ENCODE assay signal across 24 cellular contexts in genomic region chr3:71546781-71547180, GRCh38. TPM values are rescaled to one million over a fixed set of nuclear protein-coding genes. Genes with fewer than 3 reads are reported as not detected.
DNase-seq lines count a peak whose midpoint lies in the region; ATAC-seq and TF ChIP-seq lines count a peak whose summit lies in the region.
"Had no signal": no experiment of that assay in that cellular context is flagged by ENCODE, and none has a peak within 500 bp of the region (broad histone marks: within the 10 kb centered on the region; RNA-seq: fewer than 3 reads in every experiment).

No MANE protein-coding gene starts in this region.

- H3K4me3 ChIP-seq in left ventricle myocardium inferior (no peak overlapping the region), right cardiac atrium (ENCODE audit: low read length) (no peak overlapping the region), right lobe of liver (no peak overlapping the region)
- H3K4me3 ChIP-seq in naive thymus-derived CD4-positive, alpha-beta T cell (ENCODE audit: low read length), result no peak overlapping the region
- H3K4me3 ChIP-seq: A549, ascending aorta, Peyer's patch, vagina had no signal

- no peak overlapping the region for H3K4me3 Mint-ChIP-seq in naive thymus-derived CD4-positive, alpha-beta T cell
- no peak overlapping the region for H3K4me3 Mint-ChIP-seq in activated T-helper 17 cell treated with anti-CD3 and anti-CD28 coated beads, Interleukin-2, amount 50 U/mL, for 72 hours
- H3K4me3 Mint-ChIP-seq: activated naive CD4-positive, alpha-beta T cell treated with anti-CD3 and anti-CD28 coated beads, Interleukin-2, amount 50 U/mL, for 24 hours; effector memory CD8-positive, alpha-beta T cell; HFFc6; IgD-negative memory B cell had no signal

- CTCF ChIA-PET in naive thymus-derived CD4-positive, alpha-beta T cell (lab: Charles Lee), result interaction anchor here (0.6 kb wide), 1 partner anchor 11 kb away, joined by 4 read pairs; no protein-coding TSS in a partner anchor

- peaks cover 0 to 7% (median 0%) of the 10 kb centered on the region in 5 donors for H3K27me3 Mint-ChIP-seq in naive thymus-derived CD4-positive, alpha-beta T cell
- no peaks in the 10 kb centered on the region for H3K27me3 Mint-ChIP-seq in activated T-helper 17 cell treated with anti-CD3 and anti-CD28 coated beads, Interleukin-2, amount 50 U/mL, for 72 hours
- H3K27me3 Mint-ChIP-seq: activated naive CD4-positive, alpha-beta T cell treated with anti-CD3 and anti-CD28 coated beads, Interleukin-2, amount 50 U/mL, for 24 hours; effector memory CD8-positive, alpha-beta T cell had no signal

- H3K27me3 ChIP-seq in left ventricle myocardium inferior (ENCODE audit: low read depth) (no peaks in the 10 kb centered on the region), right cardiac atrium (ENCODE audit: control insufficient read depth, insufficient read depth) (no peaks in the 10 kb centered on the region), right lobe of liver (no peaks in the 10 kb centered on the region)
- no peaks in the 10 kb centered on the region for H3K27me3 ChIP-seq in naive thymus-derived CD4-positive, alpha-beta T cell (ENCODE audit: control insufficient read depth in 2 of 2, insufficient read depth in 2 of 2, low read length in 2 of 2)
- H3K27me3 ChIP-seq: ascending aorta, Peyer's patch, vagina had no signal

- H3K9me3 Mint-ChIP-seq in naive thymus-derived CD4-positive, alpha-beta T cell, result no peaks in the 10 kb centered on the region
- H3K9me3 Mint-ChIP-seq in activated T-helper 17 cell treated with anti-CD3 and anti-CD28 coated beads, Interleukin-2, amount 50 U/mL, for 72 hours, result no peaks in the 10 kb centered on the region
- H3K9me3 Mint-ChIP-seq: activated naive CD4-positive, alpha-beta T cell treated with anti-CD3 and anti-CD28 coated beads, Interleukin-2, amount 50 U/mL, for 24 hours; effector memory CD8-positive, alpha-beta T cell; HFFc6 had no signal

- ATAC-seq in right cardiac atrium (no peak), right lobe of liver (peak in 1 of 4 donors; percentile 6)
- no peak for ATAC-seq in naive thymus-derived CD4-positive, alpha-beta T cell
- no peak for ATAC-seq in activated T-helper 17 cell treated with anti-CD3 and anti-CD28 coated beads, Interleukin-2, amount 50 U/mL, for 72 hours (replicated peaks)
- ATAC-seq: A549; activated CD4-positive, CD25-positive, alpha-beta regulatory T cell treated with anti-CD3 and anti-CD28 coated beads, Interleukin-2, amount 50 U/mL, for 24 hours; effector memory CD8-positive, alpha-beta T cell; left colon had no signal

- POLR2A ChIA-PET in naive thymus-derived CD4-positive, alpha-beta T cell (lab: Charles Lee), result no interaction called here

- peaks cover 18% of the 10 kb centered on the region for H3K4me1 ChIP-seq in left ventricle myocardium inferior
- H3K4me1 ChIP-seq in right cardiac atrium (ENCODE audit: control insufficient read depth, insufficient read depth, low read length), result peaks cover 7% of the 10 kb centered on the region
- peaks cover 0 to 44% (median 16%) of the 10 kb centered on the region in 4 donors for H3K4me1 ChIP-seq in right lobe of liver
- no peaks in the 10 kb centered on the region for H3K4me1 ChIP-seq in naive thymus-derived CD4-positive, alpha-beta T cell (ENCODE audit: control insufficient read depth in 2 of 2, insufficient read depth in 2 of 2, low read length in 2 of 2)

- peaks cover 0 to 7% (median 3%) of the 10 kb centered on the region in 5 donors for H3K36me3 Mint-ChIP-seq in naive thymus-derived CD4-positive, alpha-beta T cell
- no peaks in the 10 kb centered on the region for H3K36me3 Mint-ChIP-seq in activated T-helper 17 cell treated with anti-CD3 and anti-CD28 coated beads, Interleukin-2, amount 50 U/mL, for 72 hours (ENCODE audit: low read depth)

- WGBS in right cardiac atrium, result 80% methylated on average over 3 of the region's 3 CpGs
- WGBS in right lobe of liver (ENCODE audit: insufficient coverage, low coverage, low lambda C conversion rate, missing lambda C conversion rate), result 55% methylated on average over 3 of the region's 3 CpGs

- H3K9me3 ChIP-seq in left ventricle myocardium inferior (replicated peaks) (no peaks in the 10 kb centered on the region), right cardiac atrium (ENCODE audit: control insufficient read depth, low read length) (no peaks in the 10 kb centered on the region), right lobe of liver (no peaks in the 10 kb centered on the region)
- H3K9me3 ChIP-seq in naive thymus-derived CD4-positive, alpha-beta T cell (ENCODE audit: control insufficient read depth in 2 of 3, low read length in 3 of 3), result no peaks in the 10 kb centered on the region
- H3K9me3 ChIP-seq: A549, ascending aorta, Peyer's patch, vagina had no signal

- H3K4me1 Mint-ChIP-seq in naive thymus-derived CD4-positive, alpha-beta T cell, result peaks cover 0 to 21% (median 10%) of the 10 kb centered on the region in 7 donors
- peaks cover 3% of the 10 kb centered on the region for H3K4me1 Mint-ChIP-seq in activated T-helper 17 cell treated with anti-CD3 and anti-CD28 coated beads, Interleukin-2, amount 50 U/mL, for 72 hours
- H3K4me1 Mint-ChIP-seq: activated naive CD4-positive, alpha-beta T cell treated with anti-CD3 and anti-CD28 coated beads, Interleukin-2, amount 50 U/mL, for 24 hours had no signal

- H3K27ac ChIP-seq in left ventricle myocardium inferior (replicated peaks) (peak overlapping the region; percentile 42), right cardiac atrium (ENCODE audit: low read length) (no peak overlapping the region), right lobe of liver (peak overlapping the region; percentile 26 to 64 (median 50))
- H3K27ac ChIP-seq in naive thymus-derived CD4-positive, alpha-beta T cell (ENCODE audit: low read depth, low read length), result no peak overlapping the region
- H3K27ac ChIP-seq: ascending aorta, Peyer's patch, vagina had no signal

- no peak for TF ChIP-seq POLR2A in right lobe of liver (IDR thresholded peaks at IDR 0.05)

- H3K36me3 ChIP-seq in left ventricle myocardium inferior, result no peaks in the 10 kb centered on the region
- H3K36me3 ChIP-seq in right lobe of liver, result no peaks in the 10 kb centered on the region
- no peaks in the 10 kb centered on the region for H3K36me3 ChIP-seq in naive thymus-derived CD4-positive, alpha-beta T cell (ENCODE audit: control insufficient read depth in 2 of 3, insufficient read depth in 3 of 3, low read length in 3 of 3)
- H3K36me3 ChIP-seq: ascending aorta, Peyer's patch, vagina had no signal

- no peak overlapping the region for H3K27ac Mint-ChIP-seq in naive thymus-derived CD4-positive, alpha-beta T cell
- H3K27ac Mint-ChIP-seq in activated T-helper 17 cell treated with anti-CD3 and anti-CD28 coated beads, Interleukin-2, amount 50 U/mL, for 72 hours, result no peak overlapping the region
- H3K27ac Mint-ChIP-seq: activated naive CD4-positive, alpha-beta T cell treated with anti-CD3 and anti-CD28 coated beads, Interleukin-2, amount 50 U/mL, for 24 hours; effector memory CD8-positive, alpha-beta T cell; HFFc6; IgD-negative memory B cell had no signal

- DNase-seq in left ventricle myocardium inferior (no peak), right cardiac atrium (no peak), SIG-M5 (lab: John Stamatoyannopoulos, UW) (peak; percentile 35), right lobe of liver (no peak), middle frontal gyrus (ENCODE audit: extremely low spot score, low spot score) (no peak), activated gamma-delta T cell treated with Interleukin-2 at 50 U/mL for 16 hours (no peak)
- DNase-seq in naive thymus-derived CD4-positive, alpha-beta T cell, result no peak
- DNase-seq: activated T-cell treated with anti-CD3 and anti-CD28 coated beads, Interleukin-2, amount 50 U/mL, for 48 hours; C1 segment of cervical spinal cord; DMS 273 treated with DMSO at 0.1 percent for 48 hours; effector memory CD8-positive, alpha-beta T cell; HFFc6; left colon; midbrain; MM.1S; NCI-H187; Peyer's patch had no signal

- TF ChIP-seq CTCF in left ventricle myocardium inferior (IDR thresholded peaks at IDR 0.05; ENCODE audit: borderline replicate concordance) (no peak), right lobe of liver (IDR thresholded peaks at IDR 0.05) (no peak)

- intact Hi-C loops in left ventricle myocardium inferior (cut with micrococcal nuclease) (no loop called here), right cardiac atrium (cut with DNase I) (no loop called here), right lobe of liver (cut with DNase I) (no loop called here)
- intact Hi-C loops in naive thymus-derived CD4-positive, alpha-beta T cell (cut with micrococcal nuclease), result no loop called here

RNA-seq across cellular contexts. Expression of gene FOXP1, which starts 36.7 kb away (rescaled TPM):
- total RNA-seq in left ventricle myocardium inferior (41.2 TPM), right cardiac atrium (10 to 100 TPM; 57.4 to 63.4 (median 58.6) TPM), right lobe of liver (10 to 100 TPM; 26.7 to 47.7 (median 35.2) TPM)
- 13.6 TPM for polyA plus RNA-seq in right cardiac atrium
- 100 to 1,000 TPM; 104 to 537 (median 456) TPM for total RNA-seq in naive thymus-derived CD4-positive, alpha-beta T cell
- 100 to 1,000 TPM; 408 to 431 TPM for polyA plus RNA-seq in naive thymus-derived CD4-positive, alpha-beta T cell
- total RNA-seq in activated T-helper 17 cell treated with anti-CD3 and anti-CD28 coated beads, Interleukin-2, amount 50 U/mL, for 72 hours, result 100 to 1,000 TPM; 101 to 171 TPM

Comparison
In these comparisons a context has a peak if more than half of its experiments do, and no peak if none do; other contexts are left out.
1. H3K27ac ChIP-seq: peak in left ventricle myocardium inferior (single experiment) and right lobe of liver (3 of 3); none in right cardiac atrium (single experiment) and naive thymus-derived CD4-positive, alpha-beta T cell (single experiment).